Comparison of ENCODE assay signal across 18 cellular contexts in genomic region chr2:2850891-2851290, GRCh38.
"Had no signal": no experiment of that assay in that cellular context is flagged by ENCODE, and none has a peak within 500 bp of the region (broad histone marks: within the 10 kb centered on the region; RNA-seq: fewer than 3 reads in every experiment).

No MANE protein-coding gene starts in this region.

- H3K4me1 Mint-ChIP-seq: activated CD4-positive, alpha-beta T cell treated with anti-CD3 and anti-CD28 coated beads, Interleukin-2, amount 10 ng/mL, durations not matched to agents 24 days and 14 days; activated naive CD8-positive, alpha-beta T cell treated with anti-CD3 and anti-CD28 coated beads, Interleukin-2, amount 50 U/mL, for 24 hours had no signal

- H3K9me3 ChIP-seq: left lung, tibial nerve had no signal

- ATAC-seq: activated CD8-positive, alpha-beta T cell treated with anti-CD3 and anti-CD28 coated beads for 36 hours; activated naive CD8-positive, alpha-beta T cell treated with anti-CD3 and anti-CD28 coated beads, Interleukin-2, amount 50 U/mL, for 24 hours; left lung; natural killer cell treated with Interleukin-12 subunit alpha and Interleukin-12 subunit beta and Interleukin-15 and Interleukin-18, amount 100 ng/mL, for 72 hours had no signal

- H3K4me3 ChIP-seq: left lung, tibial nerve had no signal

- H3K36me3 ChIP-seq: left lung, tibial nerve had no signal

- H3K9me3 Mint-ChIP-seq: activated CD4-positive, alpha-beta T cell treated with anti-CD3 and anti-CD28 coated beads, Interleukin-2, amount 10 ng/mL, durations not matched to agents 24 days and 14 days; activated CD8-positive, alpha-beta T cell treated with anti-CD3 and anti-CD28 coated beads for 36 hours; activated naive CD4-positive, alpha-beta T cell treated with anti-CD3 and anti-CD28 coated beads for 36 hours; activated naive CD8-positive, alpha-beta T cell treated with anti-CD3 and anti-CD28 coated beads, Interleukin-2, amount 50 U/mL, for 24 hours; activated T-cell treated with anti-CD3 and anti-CD28 coated beads, Interleukin-2, amount 50 U/mL, for 24 hours; mesothelial cell of epicardium; natural killer cell treated with Interleukin-12 subunit alpha and Interleukin-12 subunit beta and Interleukin-15 and Interleukin-18, amount 100 ng/mL, for 72 hours; stimulated activated naive CD8-positive, alpha-beta T cell treated with anti-CD3 and anti-CD28 coated beads, Interleukin-15, Interleukin-2, amounts not matched to agents 100 ng/mL and 50 ng/mL, for 24 hours had no signal

- H3K4me1 ChIP-seq: left lung, tibial nerve had no signal

- H3K36me3 Mint-ChIP-seq: brain; mesothelial cell of epicardium; natural killer cell treated with Interleukin-12 subunit alpha and Interleukin-12 subunit beta and Interleukin-15 and Interleukin-18, amount 100 ng/mL, for 72 hours had no signal

- H3K27ac Mint-ChIP-seq: activated CD4-positive, alpha-beta T cell treated with anti-CD3 and anti-CD28 coated beads, Interleukin-2, amount 10 ng/mL, durations not matched to agents 24 days and 14 days; activated CD8-positive, alpha-beta T cell treated with anti-CD3 and anti-CD28 coated beads for 36 hours; activated naive CD4-positive, alpha-beta T cell treated with anti-CD3 and anti-CD28 coated beads for 36 hours; activated naive CD8-positive, alpha-beta T cell treated with anti-CD3 and anti-CD28 coated beads, Interleukin-2, amount 50 U/mL, for 24 hours; activated T-cell treated with anti-CD3 and anti-CD28 coated beads, Interleukin-2, amount 50 U/mL, for 24 hours; mesothelial cell of epicardium; natural killer cell treated with Interleukin-12 subunit alpha and Interleukin-12 subunit beta and Interleukin-15 and Interleukin-18, amount 100 ng/mL, for 72 hours; stimulated activated naive CD8-positive, alpha-beta T cell treated with anti-CD3 and anti-CD28 coated beads, Interleukin-15, Interleukin-2, amounts not matched to agents 100 ng/mL and 50 ng/mL, for 24 hours had no signal

- H3K27me3 ChIP-seq: left lung, tibial nerve had no signal

- DNase-seq: activated CD4-positive, alpha-beta T cell treated with anti-CD3 and anti-CD28 coated beads, Interleukin-2, amount 10 ng/mL, durations not matched to agents 24 days and 14 days; activated CD8-positive, alpha-beta T cell treated with anti-CD3 and anti-CD28 coated beads for 36 hours; activated naive CD4-positive, alpha-beta T cell treated with anti-CD3 and anti-CD28 coated beads for 36 hours; activated naive CD8-positive, alpha-beta T cell treated with anti-CD3 and anti-CD28 coated beads, Interleukin-2, amount 50 U/mL, for 24 hours; activated T-cell treated with anti-CD3 and anti-CD28 coated beads, Interleukin-2, amount 50 U/mL, for 24 hours; anterior cingulate cortex; caudate nucleus; head of caudate nucleus; kidney; left lung; occipital lobe; stimulated activated CD4-positive, alpha-beta T cell treated with anti-CD3 and anti-CD28 coated beads, Interleukin-12 subunit alpha, Interleukin-12 subunit beta, amount 100 ng/mL, for 4 hours; stimulated activated CD4-positive, alpha-beta T cell treated with anti-CD3 and anti-CD28 coated beads, Interleukin-1b, Interleukin-23, amount 100 ng/mL, for 48 hours had no signal

- H3K27me3 Mint-ChIP-seq: activated CD4-positive, alpha-beta T cell treated with anti-CD3 and anti-CD28 coated beads, Interleukin-2, amount 10 ng/mL, durations not matched to agents 24 days and 14 days; activated CD8-positive, alpha-beta T cell treated with anti-CD3 and anti-CD28 coated beads for 36 hours; activated naive CD8-positive, alpha-beta T cell treated with anti-CD3 and anti-CD28 coated beads, Interleukin-2, amount 50 U/mL, for 24 hours; activated T-cell treated with anti-CD3 and anti-CD28 coated beads, Interleukin-2, amount 50 U/mL, for 24 hours; brain; natural killer cell treated with Interleukin-12 subunit alpha and Interleukin-12 subunit beta and Interleukin-15 and Interleukin-18, amount 100 ng/mL, for 72 hours; stimulated activated naive CD8-positive, alpha-beta T cell treated with anti-CD3 and anti-CD28 coated beads, Interleukin-15, Interleukin-2, amounts not matched to agents 100 ng/mL and 50 ng/mL, for 24 hours had no signal

- H3K27ac ChIP-seq: left lung, tibial nerve had no signal

- H3K4me3 Mint-ChIP-seq: activated CD4-positive, alpha-beta T cell treated with anti-CD3 and anti-CD28 coated beads, Interleukin-2, amount 10 ng/mL, durations not matched to agents 24 days and 14 days; activated CD8-positive, alpha-beta T cell treated with anti-CD3 and anti-CD28 coated beads for 36 hours; activated naive CD4-positive, alpha-beta T cell treated with anti-CD3 and anti-CD28 coated beads for 36 hours; activated naive CD8-positive, alpha-beta T cell treated with anti-CD3 and anti-CD28 coated beads, Interleukin-2, amount 50 U/mL, for 24 hours; activated T-cell treated with anti-CD3 and anti-CD28 coated beads, Interleukin-2, amount 50 U/mL, for 24 hours; mesothelial cell of epicardium; natural killer cell treated with Interleukin-12 subunit alpha and Interleukin-12 subunit beta and Interleukin-15 and Interleukin-18, amount 100 ng/mL, for 72 hours; stimulated activated naive CD8-positive, alpha-beta T cell treated with anti-CD3 and anti-CD28 coated beads, Interleukin-15, Interleukin-2, amounts not matched to agents 100 ng/mL and 50 ng/mL, for 24 hours had no signal
